1 cellular context compared by ENCODE assay signal in the genomic region with DNA sequence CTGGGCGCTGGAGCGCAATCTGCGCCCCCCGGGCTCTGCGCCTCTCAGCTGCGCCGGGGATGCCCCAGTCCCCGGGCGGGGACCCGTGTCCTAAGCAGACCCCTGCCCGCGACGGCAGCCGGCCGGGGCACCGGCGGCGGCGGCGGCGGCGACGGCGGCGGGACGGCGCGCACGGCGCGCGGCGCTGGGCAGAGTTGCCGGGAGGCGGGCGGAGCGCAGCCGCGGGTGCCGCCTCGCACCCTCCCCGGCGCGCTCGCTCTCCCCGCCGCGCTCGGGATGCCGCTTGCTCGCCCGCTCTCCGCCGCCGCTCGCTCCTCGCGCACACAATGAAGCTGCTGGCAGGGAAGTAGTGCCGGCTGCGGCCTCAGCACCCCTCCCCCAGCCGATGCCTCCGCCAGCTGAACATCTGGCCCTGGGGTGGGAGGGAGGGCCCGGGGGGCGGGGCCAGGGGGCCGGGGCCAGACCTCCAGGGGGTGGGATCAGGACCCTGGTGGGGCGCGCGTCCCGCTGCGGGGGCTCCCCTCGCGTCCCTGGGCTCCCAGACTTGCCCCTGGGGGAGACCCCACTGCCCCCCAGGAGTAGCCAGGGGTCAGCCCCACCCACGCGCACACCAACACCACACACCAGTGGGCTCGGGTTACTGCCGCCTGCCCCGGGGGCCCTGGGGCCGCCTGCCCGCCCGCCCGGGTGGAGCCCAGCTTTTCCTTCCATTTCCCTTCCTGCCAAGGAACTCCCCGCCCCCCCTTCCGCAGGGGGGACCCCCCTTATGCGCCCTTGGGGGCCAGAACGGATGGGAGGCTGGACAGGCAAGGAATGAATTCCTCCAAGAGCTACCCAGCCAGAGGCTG.
TF ChIP-seq lines count a peak whose summit lies in the region.

A gene (minus strand): TSS at position 328 of the 848 bp plus-strand sequence. CDS start 708 bp downstream, outside the sequence.

TF ChIP-seq in HEK293, 187 proteins besides CTCF, POLR2A, EP300 and RAD21 (continued from another document and continues in another):
- TF ChIP-seq, protein P1, sequence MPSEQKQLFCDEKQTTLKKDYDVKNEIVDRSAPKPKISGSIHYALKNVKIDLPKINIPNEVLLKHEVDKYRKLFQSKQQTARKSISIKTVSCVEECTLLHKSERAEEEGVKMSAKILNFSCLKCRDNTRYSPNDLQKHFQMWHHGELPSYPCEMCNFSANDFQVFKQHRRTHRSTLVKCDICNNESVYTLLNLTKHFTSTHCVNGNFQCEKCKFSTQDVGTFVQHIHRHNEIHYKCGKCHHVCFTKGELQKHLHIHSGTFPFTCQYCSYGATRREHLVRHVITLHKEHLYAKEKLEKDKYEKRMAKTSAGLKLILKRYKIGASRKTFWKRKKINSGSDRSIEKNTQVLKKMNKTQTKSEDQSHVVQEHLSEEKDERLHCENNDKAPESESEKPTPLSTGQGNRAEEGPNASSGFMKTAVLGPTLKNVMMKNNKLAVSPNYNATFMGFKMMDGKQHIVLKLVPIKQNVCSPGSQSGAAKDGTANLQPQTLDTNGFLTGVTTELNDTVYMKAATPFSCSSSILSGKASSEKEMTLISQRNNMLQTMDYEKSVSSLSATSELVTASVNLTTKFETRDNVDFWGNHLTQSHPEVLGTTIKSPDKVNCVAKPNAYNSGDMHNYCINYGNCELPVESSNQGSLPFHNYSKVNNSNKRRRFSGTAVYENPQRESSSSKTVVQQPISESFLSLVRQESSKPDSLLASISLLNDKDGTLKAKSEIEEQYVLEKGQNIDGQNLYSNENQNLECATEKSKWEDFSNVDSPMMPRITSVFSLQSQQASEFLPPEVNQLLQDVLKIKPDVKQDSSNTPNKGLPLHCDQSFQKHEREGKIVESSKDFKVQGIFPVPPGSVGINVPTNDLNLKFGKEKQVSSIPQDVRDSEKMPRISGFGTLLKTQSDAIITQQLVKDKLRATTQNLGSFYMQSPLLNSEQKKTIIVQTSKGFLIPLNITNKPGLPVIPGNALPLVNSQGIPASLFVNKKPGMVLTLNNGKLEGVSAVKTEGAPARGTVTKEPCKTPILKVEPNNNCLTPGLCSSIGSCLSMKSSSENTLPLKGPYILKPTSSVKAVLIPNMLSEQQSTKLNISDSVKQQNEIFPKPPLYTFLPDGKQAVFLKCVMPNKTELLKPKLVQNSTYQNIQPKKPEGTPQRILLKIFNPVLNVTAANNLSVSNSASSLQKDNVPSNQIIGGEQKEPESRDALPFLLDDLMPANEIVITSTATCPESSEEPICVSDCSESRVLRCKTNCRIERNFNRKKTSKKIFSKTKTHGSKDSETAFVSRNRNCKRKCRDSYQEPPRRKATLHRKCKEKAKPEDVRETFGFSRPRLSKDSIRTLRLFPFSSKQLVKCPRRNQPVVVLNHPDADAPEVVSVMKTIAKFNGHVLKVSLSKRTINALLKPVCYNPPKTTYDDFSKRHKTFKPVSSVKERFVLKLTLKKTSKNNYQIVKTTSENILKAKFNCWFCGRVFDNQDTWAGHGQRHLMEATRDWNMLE (tag by site-specific recombination; conservative IDR thresholded peaks at IDR 0.05; ENCODE audit: low read depth) = no peak
- TF ChIP-seq ZNF121 (tag by site-specific recombination; IDR thresholded peaks at IDR 0.05) = no peak
- no peak for TF ChIP-seq ZNF830 (tag by site-specific recombination; IDR thresholded peaks at IDR 0.05; ENCODE audit: low read depth)
- TF ChIP-seq ZNF433 (tag by site-specific recombination; IDR thresholded peaks at IDR 0.05; ENCODE audit: low read depth) = no peak
- no peak for TF ChIP-seq ZNF184 (tag by site-specific recombination; IDR thresholded peaks at IDR 0.05)
- no peak for TF ChIP-seq SETDB1 (IDR thresholded peaks at IDR 0.05; ENCODE audit: insufficient read length, low read length)
- TF ChIP-seq ZNF792 (tag by site-specific recombination; IDR thresholded peaks at IDR 0.05) = no peak
- no peak for TF ChIP-seq ZNF24 (tag by site-specific recombination; IDR thresholded peaks at IDR 0.05)
- no peak for TF ChIP-seq ZNF791 (tag by site-specific recombination; IDR thresholded peaks at IDR 0.05)
- TF ChIP-seq ZXDB (tag by site-specific recombination; IDR thresholded peaks at IDR 0.05) = peak; percentile 54; the same call in 1 of the 2 replicates
- TF ChIP-seq, protein P2, sequence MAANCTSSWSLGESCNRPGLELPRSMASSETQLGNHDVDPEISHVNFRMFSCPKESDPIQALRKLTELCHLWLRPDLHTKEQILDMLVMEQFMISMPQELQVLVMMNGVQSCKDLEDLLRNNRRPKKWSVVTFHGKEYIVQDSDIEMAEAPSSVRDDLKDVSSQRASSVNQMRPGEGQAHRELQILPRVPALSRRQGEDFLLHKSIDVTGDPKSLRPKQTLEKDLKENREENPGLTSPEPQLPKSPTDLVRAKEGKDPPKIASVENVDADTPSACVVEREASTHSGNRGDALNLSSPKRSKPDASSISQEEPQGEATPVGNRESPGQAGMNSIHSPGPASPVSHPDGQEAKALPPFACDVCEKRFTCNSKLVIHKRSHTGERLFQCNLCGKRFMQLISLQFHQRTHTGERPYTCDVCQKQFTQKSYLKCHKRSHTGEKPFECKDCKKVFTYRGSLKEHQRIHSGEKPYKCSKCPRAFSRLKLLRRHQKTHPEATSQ (tag by site-specific recombination; IDR thresholded peaks at IDR 0.05) = no peak
- no peak for TF ChIP-seq ZNF571 (tag by site-specific recombination; IDR thresholded peaks at IDR 0.05)
- no peak for TF ChIP-seq ZNF16 (tag by site-specific recombination; IDR thresholded peaks at IDR 0.05; ENCODE audit: low read depth)
- no peak for TF ChIP-seq ZNF311 (tag by site-specific recombination; IDR thresholded peaks at IDR 0.05; ENCODE audit: borderline replicate concordance)
- no peak for TF ChIP-seq ZNF677 (tag by site-specific recombination; IDR thresholded peaks at IDR 0.05)
- TF ChIP-seq, protein P3, sequence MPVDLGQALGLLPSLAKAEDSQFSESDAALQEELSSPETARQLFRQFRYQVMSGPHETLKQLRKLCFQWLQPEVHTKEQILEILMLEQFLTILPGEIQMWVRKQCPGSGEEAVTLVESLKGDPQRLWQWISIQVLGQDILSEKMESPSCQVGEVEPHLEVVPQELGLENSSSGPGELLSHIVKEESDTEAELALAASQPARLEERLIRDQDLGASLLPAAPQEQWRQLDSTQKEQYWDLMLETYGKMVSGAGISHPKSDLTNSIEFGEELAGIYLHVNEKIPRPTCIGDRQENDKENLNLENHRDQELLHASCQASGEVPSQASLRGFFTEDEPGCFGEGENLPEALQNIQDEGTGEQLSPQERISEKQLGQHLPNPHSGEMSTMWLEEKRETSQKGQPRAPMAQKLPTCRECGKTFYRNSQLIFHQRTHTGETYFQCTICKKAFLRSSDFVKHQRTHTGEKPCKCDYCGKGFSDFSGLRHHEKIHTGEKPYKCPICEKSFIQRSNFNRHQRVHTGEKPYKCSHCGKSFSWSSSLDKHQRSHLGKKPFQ (tag by site-specific recombination; IDR thresholded peaks at IDR 0.05) = no peak
- no peak for TF ChIP-seq ZNF404 (tag by site-specific recombination; IDR thresholded peaks at IDR 0.05)
- no peak for TF ChIP-seq ZNF521 (tag by site-specific recombination; IDR thresholded peaks at IDR 0.05)
- peak; percentile 91 for TF ChIP-seq GLIS2 (tag by site-specific recombination; IDR thresholded peaks at IDR 0.05)
- no peak for TF ChIP-seq ZNF558 (tag by site-specific recombination; IDR thresholded peaks at IDR 0.05)
- TF ChIP-seq, protein P4, sequence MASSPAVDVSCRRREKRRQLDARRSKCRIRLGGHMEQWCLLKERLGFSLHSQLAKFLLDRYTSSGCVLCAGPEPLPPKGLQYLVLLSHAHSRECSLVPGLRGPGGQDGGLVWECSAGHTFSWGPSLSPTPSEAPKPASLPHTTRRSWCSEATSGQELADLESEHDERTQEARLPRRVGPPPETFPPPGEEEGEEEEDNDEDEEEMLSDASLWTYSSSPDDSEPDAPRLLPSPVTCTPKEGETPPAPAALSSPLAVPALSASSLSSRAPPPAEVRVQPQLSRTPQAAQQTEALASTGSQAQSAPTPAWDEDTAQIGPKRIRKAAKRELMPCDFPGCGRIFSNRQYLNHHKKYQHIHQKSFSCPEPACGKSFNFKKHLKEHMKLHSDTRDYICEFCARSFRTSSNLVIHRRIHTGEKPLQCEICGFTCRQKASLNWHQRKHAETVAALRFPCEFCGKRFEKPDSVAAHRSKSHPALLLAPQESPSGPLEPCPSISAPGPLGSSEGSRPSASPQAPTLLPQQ (tag by site-specific recombination; IDR thresholded peaks at IDR 0.05) = no peak
- peak; percentile 12; the same call in 1 of the 2 replicates for TF ChIP-seq ZNF596 (tag by site-specific recombination; IDR thresholded peaks at IDR 0.05)
- no peak for TF ChIP-seq ZNF610 (tag by site-specific recombination; IDR thresholded peaks at IDR 0.05; ENCODE audit: borderline replicate concordance)
- TF ChIP-seq ZNF514 (tag by site-specific recombination; IDR thresholded peaks at IDR 0.05) = no peak
- no peak for TF ChIP-seq ZNF600 (tag by site-specific recombination; IDR thresholded peaks at IDR 0.05)
- peak; percentile 39 for TF ChIP-seq SP2 (tag by site-specific recombination; IDR thresholded peaks at IDR 0.05)
- TF ChIP-seq ZBTB48 (tag by site-specific recombination; IDR thresholded peaks at IDR 0.05) = no peak
- no peak for TF ChIP-seq MZF1 (tag by site-specific recombination; IDR thresholded peaks at IDR 0.05; ENCODE audit: borderline replicate concordance)
- TF ChIP-seq, protein P5, sequence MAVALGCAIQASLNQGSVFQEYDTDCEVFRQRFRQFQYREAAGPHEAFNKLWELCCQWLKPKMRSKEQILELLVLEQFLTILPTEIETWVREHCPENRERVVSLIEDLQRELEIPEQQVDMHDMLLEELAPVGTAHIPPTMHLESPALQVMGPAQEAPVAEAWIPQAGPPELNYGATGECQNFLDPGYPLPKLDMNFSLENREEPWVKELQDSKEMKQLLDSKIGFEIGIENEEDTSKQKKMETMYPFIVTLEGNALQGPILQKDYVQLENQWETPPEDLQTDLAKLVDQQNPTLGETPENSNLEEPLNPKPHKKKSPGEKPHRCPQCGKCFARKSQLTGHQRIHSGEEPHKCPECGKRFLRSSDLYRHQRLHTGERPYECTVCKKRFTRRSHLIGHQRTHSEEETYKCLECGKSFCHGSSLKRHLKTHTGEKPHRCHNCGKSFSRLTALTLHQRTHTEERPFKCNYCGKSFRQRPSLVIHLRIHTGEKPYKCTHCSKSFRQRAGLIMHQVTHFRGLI (tag by site-specific recombination; IDR thresholded peaks at IDR 0.05) = no peak
- TF ChIP-seq MEIS1 (CRISPR knock-in tag; IDR thresholded peaks at IDR 0.05; ENCODE audit: borderline replicate concordance) = no peak
- TF ChIP-seq, protein P6, sequence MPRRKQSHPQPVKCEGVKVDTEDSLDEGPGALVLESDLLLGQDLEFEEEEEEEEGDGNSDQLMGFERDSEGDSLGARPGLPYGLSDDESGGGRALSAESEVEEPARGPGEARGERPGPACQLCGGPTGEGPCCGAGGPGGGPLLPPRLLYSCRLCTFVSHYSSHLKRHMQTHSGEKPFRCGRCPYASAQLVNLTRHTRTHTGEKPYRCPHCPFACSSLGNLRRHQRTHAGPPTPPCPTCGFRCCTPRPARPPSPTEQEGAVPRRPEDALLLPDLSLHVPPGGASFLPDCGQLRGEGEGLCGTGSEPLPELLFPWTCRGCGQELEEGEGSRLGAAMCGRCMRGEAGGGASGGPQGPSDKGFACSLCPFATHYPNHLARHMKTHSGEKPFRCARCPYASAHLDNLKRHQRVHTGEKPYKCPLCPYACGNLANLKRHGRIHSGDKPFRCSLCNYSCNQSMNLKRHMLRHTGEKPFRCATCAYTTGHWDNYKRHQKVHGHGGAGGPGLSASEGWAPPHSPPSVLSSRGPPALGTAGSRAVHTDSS (tag by site-specific recombination; IDR thresholded peaks at IDR 0.05) = no peak
- TF ChIP-seq, protein P7, sequence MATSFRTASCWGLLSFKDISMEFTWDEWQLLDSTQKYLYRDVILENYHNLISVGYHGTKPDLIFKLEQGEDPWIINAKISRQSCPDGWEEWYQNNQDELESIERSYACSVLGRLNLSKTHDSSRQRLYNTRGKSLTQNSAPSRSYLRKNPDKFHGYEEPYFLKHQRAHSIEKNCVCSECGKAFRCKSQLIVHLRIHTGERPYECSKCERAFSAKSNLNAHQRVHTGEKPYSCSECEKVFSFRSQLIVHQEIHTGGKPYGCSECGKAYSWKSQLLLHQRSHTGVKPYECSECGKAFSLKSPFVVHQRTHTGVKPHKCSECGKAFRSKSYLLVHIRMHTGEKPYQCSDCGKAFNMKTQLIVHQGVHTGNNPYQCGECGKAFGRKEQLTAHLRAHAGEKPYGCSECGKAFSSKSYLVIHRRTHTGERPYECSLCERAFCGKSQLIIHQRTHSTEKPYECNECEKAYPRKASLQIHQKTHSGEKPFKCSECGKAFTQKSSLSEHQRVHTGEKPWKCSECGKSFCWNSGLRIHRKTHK (tag by site-specific recombination; IDR thresholded peaks at IDR 0.05) = no peak
- no peak for TF ChIP-seq ZNF391 (tag by site-specific recombination; IDR thresholded peaks at IDR 0.05; ENCODE audit: borderline replicate concordance, low read depth)
- 0 out of 2 replicates have a peak, but pooled peaks have one; percentile 17 for TF ChIP-seq EGR2 (tag by site-specific recombination; IDR thresholded peaks at IDR 0.05; ENCODE audit: low read depth)
- TF ChIP-seq ZNF292 (tag by site-specific recombination; IDR thresholded peaks at IDR 0.05; ENCODE audit: borderline replicate concordance, low read depth) = no peak
- no peak for TF ChIP-seq REPIN1 (tag by site-specific recombination; IDR thresholded peaks at IDR 0.05; ENCODE audit: low read depth)
- TF ChIP-seq ZSCAN30 (tag by site-specific recombination; IDR thresholded peaks at IDR 0.05) = peak; percentile 53; the same call in 1 of the 2 replicates
- no peak for TF ChIP-seq GFI1B (tag by site-specific recombination; IDR thresholded peaks at IDR 0.05)
- no peak for TF ChIP-seq ZNF302 (tag by site-specific recombination; IDR thresholded peaks at IDR 0.05; ENCODE audit: low read depth)
- no peak for TF ChIP-seq ZNF2 (tag by site-specific recombination; IDR thresholded peaks at IDR 0.05)
- TF ChIP-seq HOXC10 (CRISPR knock-in tag; IDR thresholded peaks at IDR 0.05) = no peak
- TF ChIP-seq, protein P8, sequence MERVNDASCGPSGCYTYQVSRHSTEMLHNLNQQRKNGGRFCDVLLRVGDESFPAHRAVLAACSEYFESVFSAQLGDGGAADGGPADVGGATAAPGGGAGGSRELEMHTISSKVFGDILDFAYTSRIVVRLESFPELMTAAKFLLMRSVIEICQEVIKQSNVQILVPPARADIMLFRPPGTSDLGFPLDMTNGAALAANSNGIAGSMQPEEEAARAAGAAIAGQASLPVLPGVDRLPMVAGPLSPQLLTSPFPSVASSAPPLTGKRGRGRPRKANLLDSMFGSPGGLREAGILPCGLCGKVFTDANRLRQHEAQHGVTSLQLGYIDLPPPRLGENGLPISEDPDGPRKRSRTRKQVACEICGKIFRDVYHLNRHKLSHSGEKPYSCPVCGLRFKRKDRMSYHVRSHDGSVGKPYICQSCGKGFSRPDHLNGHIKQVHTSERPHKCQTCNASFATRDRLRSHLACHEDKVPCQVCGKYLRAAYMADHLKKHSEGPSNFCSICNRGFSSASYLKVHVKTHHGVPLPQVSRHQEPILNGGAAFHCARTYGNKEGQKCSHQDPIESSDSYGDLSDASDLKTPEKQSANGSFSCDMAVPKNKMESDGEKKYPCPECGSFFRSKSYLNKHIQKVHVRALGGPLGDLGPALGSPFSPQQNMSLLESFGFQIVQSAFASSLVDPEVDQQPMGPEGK (tag by site-specific recombination; IDR thresholded peaks at IDR 0.05) = peak; percentile 73; the same call in 1 of the 2 replicates
- TF ChIP-seq ZBTB8A (tag by site-specific recombination; IDR thresholded peaks at IDR 0.05) = no peak
- no peak for TF ChIP-seq ZNF211 (tag by site-specific recombination; IDR thresholded peaks at IDR 0.05; ENCODE audit: low read depth)
